1 cellular context compared by ENCODE assay signal in genomic region chr2:239318091-239318725, GRCh38.
TF ChIP-seq lines count a peak whose summit lies in the region.

No MANE protein-coding gene starts in this region.

TF ChIP-seq in SK-N-SH, 30 proteins besides CTCF, POLR2A, EP300 and RAD21 (continued from another document):
- TF ChIP-seq, protein P1, sequence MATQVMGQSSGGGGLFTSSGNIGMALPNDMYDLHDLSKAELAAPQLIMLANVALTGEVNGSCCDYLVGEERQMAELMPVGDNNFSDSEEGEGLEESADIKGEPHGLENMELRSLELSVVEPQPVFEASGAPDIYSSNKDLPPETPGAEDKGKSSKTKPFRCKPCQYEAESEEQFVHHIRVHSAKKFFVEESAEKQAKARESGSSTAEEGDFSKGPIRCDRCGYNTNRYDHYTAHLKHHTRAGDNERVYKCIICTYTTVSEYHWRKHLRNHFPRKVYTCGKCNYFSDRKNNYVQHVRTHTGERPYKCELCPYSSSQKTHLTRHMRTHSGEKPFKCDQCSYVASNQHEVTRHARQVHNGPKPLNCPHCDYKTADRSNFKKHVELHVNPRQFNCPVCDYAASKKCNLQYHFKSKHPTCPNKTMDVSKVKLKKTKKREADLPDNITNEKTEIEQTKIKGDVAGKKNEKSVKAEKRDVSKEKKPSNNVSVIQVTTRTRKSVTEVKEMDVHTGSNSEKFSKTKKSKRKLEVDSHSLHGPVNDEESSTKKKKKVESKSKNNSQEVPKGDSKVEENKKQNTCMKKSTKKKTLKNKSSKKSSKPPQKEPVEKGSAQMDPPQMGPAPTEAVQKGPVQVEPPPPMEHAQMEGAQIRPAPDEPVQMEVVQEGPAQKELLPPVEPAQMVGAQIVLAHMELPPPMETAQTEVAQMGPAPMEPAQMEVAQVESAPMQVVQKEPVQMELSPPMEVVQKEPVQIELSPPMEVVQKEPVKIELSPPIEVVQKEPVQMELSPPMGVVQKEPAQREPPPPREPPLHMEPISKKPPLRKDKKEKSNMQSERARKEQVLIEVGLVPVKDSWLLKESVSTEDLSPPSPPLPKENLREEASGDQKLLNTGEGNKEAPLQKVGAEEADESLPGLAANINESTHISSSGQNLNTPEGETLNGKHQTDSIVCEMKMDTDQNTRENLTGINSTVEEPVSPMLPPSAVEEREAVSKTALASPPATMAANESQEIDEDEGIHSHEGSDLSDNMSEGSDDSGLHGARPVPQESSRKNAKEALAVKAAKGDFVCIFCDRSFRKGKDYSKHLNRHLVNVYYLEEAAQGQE (IDR thresholded peaks at IDR 0.05; ENCODE audit: low read depth, low read length) = no peak
- TF ChIP-seq USF1 (IDR thresholded peaks at IDR 0.05; ENCODE audit: borderline replicate concordance, low read depth) (no peak), FOXM1 (IDR thresholded peaks at IDR 0.05; ENCODE audit: low read depth) (no peak), JUND (IDR thresholded peaks at IDR 0.05) (no peak)
